ENCODE assay signal across 8 cellular contexts in genomic region chr17:18362509-18363020, GRCh38. TPM values are rescaled to one million over a fixed set of nuclear protein-coding genes. Genes with fewer than 3 reads are reported as not detected.
A peak's percentile ranks its signal among the peaks of the same experiment; 100 is the strongest.
DNase-seq lines count a peak whose midpoint lies in the region; ATAC-seq, FAIRE-seq and TF ChIP-seq lines count a peak whose summit lies in the region.

No MANE protein-coding gene starts in this region.

- H3K27me3 ChIP-seq in muscle layer of duodenum (ENCODE audit: low read depth, low read length): no peaks in the 10 kb centered on the region

- H3K27ac ChIP-seq in muscle layer of duodenum (ENCODE audit: low read length): peak overlapping the region; percentile 51

- peaks cover 3 to 14% of the 10 kb centered on the region in 2 donors for H3K4me1 ChIP-seq in muscle layer of duodenum (ENCODE audit: control insufficient read depth in 1 of 2, insufficient read depth in 2 of 2, low read length in 2 of 2)

- peaks cover 12% of the 10 kb centered on the region for H3K4me1 Mint-ChIP-seq in WTC11

- peak overlapping the region; percentile 27; the same call in 1 of the 2 replicates for H3K27ac Mint-ChIP-seq in WTC11

- peak overlapping the region; percentile 75 for H3K4me3 ChIP-seq in fibroblast of mammary gland (ENCODE audit: control insufficient read depth, low read depth, low read length)
- H3K4me3 ChIP-seq in muscle layer of duodenum (ENCODE audit: low read depth in 1 of 2, low read length in 2 of 2): peak overlapping the region; percentile 82 to 89

- POLR2A ChIA-PET in WTC11 (lab: Charles Lee): interaction anchor here (0.9 to 1.5 kb wide), 2 partner anchors 9 to 138 kb away, joined by 3 to 4 read pairs; no protein-coding TSS in a partner anchor

- H3K9me3 Mint-ChIP-seq in WTC11: no peaks in the 10 kb centered on the region

- H3K36me3 ChIP-seq in muscle layer of duodenum (ENCODE audit: control insufficient read depth in 1 of 2, insufficient read depth in 2 of 2, low read length in 2 of 2): no peaks in the 10 kb centered on the region

- no peaks in the 10 kb centered on the region for H3K27me3 Mint-ChIP-seq in WTC11 (ENCODE audit: low read depth)

- TF ChIP-seq CTCF in WTC11 (IDR thresholded peaks at IDR 0.05) (no peak), fibroblast of mammary gland (conservative IDR thresholded peaks at IDR 0.05; ENCODE audit: control insufficient read depth, insufficient read depth, low read depth, low read length) (no peak)

- DNase-seq in COLO668 (lab: John Stamatoyannopoulos, UW; ENCODE audit: unreplicated experiment): peak; percentile 11
- no peak for DNase-seq in WTC11 (ENCODE audit: low spot score)
- peak; percentile 58 for DNase-seq in fibroblast of mammary gland (ENCODE audit: low read depth)
- peak; percentile 45 for DNase-seq in urothelium cell line (ENCODE audit: low spot score)
- DNase-seq in activated effector memory CD4-positive, alpha-beta T cell treated with Interleukin-2 at 50 U/mL for 16 hours: no peak

- CTCF ChIA-PET in WTC11 (lab: Charles Lee): interaction anchor here (0.6 to 1.3 kb wide), 7 partner anchors 17 to 145 kb away, joined by 3 to 5 read pairs (median 4); partner anchors contain the start of gene TOP3A

- peak overlapping the region; percentile 84 for H3K4me3 Mint-ChIP-seq in WTC11

- no peaks in the 10 kb centered on the region for H3K9me3 ChIP-seq in muscle layer of duodenum (ENCODE audit: control insufficient read depth in 1 of 2, low read length in 2 of 2)

- peaks cover 8% of the 10 kb centered on the region; the same call in 1 of the 2 replicates for H3K36me3 Mint-ChIP-seq in WTC11

- peak; percentile 10 for ATAC-seq in HG03175 (IDR thresholded peaks at IDR 0.05; ENCODE audit: unreplicated experiment)
- ATAC-seq in WTC11: peak; percentile 2; the same call in 1 of the 2 replicates
- no peak for ATAC-seq in GM21447 (IDR thresholded peaks at IDR 0.05; ENCODE audit: unreplicated experiment)

- no peak for FAIRE-seq in urothelium cell line (lab: Jason Lieb, UNC)

TF ChIP-seq in WTC11, 78 proteins besides CTCF, POLR2A, EP300 and RAD21:
- TF ChIP-seq NR1H2 (CRISPR knock-in tag; IDR thresholded peaks at IDR 0.05) (no peak), OVOL2 (CRISPR knock-in tag; IDR thresholded peaks at IDR 0.05; ENCODE audit: borderline replicate concordance) (no peak), FOXP1 (CRISPR knock-in tag; IDR thresholded peaks at IDR 0.05; ENCODE audit: borderline replicate concordance) (no peak), HMGXB4 (CRISPR knock-in tag; IDR thresholded peaks at IDR 0.05) (no peak), ZNF219 (CRISPR knock-in tag; IDR thresholded peaks at IDR 0.05; ENCODE audit: borderline replicate concordance) (no peak), ZNF396 (CRISPR knock-in tag; IDR thresholded peaks at IDR 0.05; ENCODE audit: borderline replicate concordance) (no peak), ZNF317 (CRISPR knock-in tag; IDR thresholded peaks at IDR 0.05; ENCODE audit: borderline replicate concordance, low read depth) (no peak), NFE2L1 (CRISPR knock-in tag; IDR thresholded peaks at IDR 0.05) (no peak), ZSCAN18 (CRISPR knock-in tag; IDR thresholded peaks at IDR 0.05) (no peak), ATF3 (CRISPR knock-in tag; conservative IDR thresholded peaks at IDR 0.05) (no peak), KAT7 (CRISPR knock-in tag; IDR thresholded peaks at IDR 0.05; ENCODE audit: borderline replicate concordance) (no peak), NFATC4 (CRISPR knock-in tag; IDR thresholded peaks at IDR 0.05) (no peak), ZNF416 (CRISPR knock-in tag; IDR thresholded peaks at IDR 0.05) (no peak), GRHL2 (CRISPR knock-in tag; IDR thresholded peaks at IDR 0.05; ENCODE audit: insufficient replicate concordance, severe bottlenecking) (no peak), PREB (CRISPR knock-in tag; IDR thresholded peaks at IDR 0.05; ENCODE audit: borderline replicate concordance) (no peak)
- TF ChIP-seq, protein P1, sequence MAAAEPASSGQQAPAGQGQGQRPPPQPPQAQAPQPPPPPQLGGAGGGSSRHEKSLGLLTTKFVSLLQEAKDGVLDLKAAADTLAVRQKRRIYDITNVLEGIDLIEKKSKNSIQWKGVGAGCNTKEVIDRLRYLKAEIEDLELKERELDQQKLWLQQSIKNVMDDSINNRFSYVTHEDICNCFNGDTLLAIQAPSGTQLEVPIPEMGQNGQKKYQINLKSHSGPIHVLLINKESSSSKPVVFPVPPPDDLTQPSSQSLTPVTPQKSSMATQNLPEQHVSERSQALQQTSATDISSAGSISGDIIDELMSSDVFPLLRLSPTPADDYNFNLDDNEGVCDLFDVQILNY (CRISPR knock-in tag; IDR thresholded peaks at IDR 0.05): no peak
- TF ChIP-seq, protein P2, sequence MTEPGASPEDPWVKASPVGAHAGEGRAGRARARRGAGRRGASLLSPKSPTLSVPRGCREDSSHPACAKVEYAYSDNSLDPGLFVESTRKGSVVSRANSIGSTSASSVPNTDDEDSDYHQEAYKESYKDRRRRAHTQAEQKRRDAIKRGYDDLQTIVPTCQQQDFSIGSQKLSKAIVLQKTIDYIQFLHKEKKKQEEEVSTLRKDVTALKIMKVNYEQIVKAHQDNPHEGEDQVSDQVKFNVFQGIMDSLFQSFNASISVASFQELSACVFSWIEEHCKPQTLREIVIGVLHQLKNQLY (CRISPR knock-in tag; IDR thresholded peaks at IDR 0.05): no peak
- TF ChIP-seq, protein P3, sequence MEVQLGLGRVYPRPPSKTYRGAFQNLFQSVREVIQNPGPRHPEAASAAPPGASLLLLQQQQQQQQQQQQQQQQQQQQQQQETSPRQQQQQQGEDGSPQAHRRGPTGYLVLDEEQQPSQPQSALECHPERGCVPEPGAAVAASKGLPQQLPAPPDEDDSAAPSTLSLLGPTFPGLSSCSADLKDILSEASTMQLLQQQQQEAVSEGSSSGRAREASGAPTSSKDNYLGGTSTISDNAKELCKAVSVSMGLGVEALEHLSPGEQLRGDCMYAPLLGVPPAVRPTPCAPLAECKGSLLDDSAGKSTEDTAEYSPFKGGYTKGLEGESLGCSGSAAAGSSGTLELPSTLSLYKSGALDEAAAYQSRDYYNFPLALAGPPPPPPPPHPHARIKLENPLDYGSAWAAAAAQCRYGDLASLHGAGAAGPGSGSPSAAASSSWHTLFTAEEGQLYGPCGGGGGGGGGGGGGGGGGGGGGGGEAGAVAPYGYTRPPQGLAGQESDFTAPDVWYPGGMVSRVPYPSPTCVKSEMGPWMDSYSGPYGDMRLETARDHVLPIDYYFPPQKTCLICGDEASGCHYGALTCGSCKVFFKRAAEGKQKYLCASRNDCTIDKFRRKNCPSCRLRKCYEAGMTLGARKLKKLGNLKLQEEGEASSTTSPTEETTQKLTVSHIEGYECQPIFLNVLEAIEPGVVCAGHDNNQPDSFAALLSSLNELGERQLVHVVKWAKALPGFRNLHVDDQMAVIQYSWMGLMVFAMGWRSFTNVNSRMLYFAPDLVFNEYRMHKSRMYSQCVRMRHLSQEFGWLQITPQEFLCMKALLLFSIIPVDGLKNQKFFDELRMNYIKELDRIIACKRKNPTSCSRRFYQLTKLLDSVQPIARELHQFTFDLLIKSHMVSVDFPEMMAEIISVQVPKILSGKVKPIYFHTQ (CRISPR knock-in tag; IDR thresholded peaks at IDR 0.05): no peak

RNA-seq across cellular contexts. Expression of gene SHMT1, which starts 0.8 kb away (rescaled TPM):
- 40.1 to 49.2 TPM (median 42.5 TPM) in 3 replicates for total RNA-seq in WTC11 (2021)

RNA-seq across cellular contexts. Expression of gene EVPLL, which starts 15.0 kb away (rescaled TPM):
- not detected in 3 replicates for total RNA-seq in WTC11 (2021)

RNA-seq across cellular contexts. Expression of gene SMCR8, which starts 47.5 kb away (rescaled TPM):
- 17.8 to 19.1 TPM (median 18.0 TPM) in 3 replicates for total RNA-seq in WTC11 (2021)

RNA-seq across cellular contexts. Expression of gene TOP3A, which starts 47.8 kb away (rescaled TPM):
- total RNA-seq in WTC11 (2021): 54.9 to 56.1 TPM (median 56.0 TPM) in 3 replicates

Comparison
In these comparisons a context has a peak if more than half of its experiments do, and no peak if none do; other contexts are left out.
1. DNase-seq: peak in COLO668 (single experiment), fibroblast of mammary gland (single experiment) and urothelium cell line (single experiment); none in WTC11 (single experiment) and activated effector memory CD4-positive, alpha-beta T cell treated with Interleukin-2 at 50 U/mL for 16 hours (single experiment).